ENCODE assay signal across 19 cellular contexts in the genomic region with DNA sequence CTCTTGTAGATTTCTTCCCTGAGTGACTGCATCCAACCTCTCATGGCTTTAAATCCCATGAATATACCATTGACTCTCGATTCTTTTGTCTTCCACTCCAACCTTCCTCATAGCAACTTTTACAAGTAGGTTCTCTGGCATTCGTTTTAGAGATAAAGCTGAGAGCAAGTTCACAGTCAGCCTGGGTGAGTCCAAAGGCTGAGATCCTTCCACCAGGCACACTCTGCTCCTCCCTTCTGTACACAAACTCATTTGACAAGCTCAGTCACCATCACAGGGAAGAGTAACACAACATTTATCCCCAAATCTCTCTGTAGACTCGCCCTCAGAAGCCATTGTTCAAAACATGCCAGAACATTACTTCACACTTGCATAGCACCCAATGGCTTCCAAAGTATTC. TPM values are rescaled to one million over a fixed set of nuclear protein-coding genes. Genes with fewer than 3 reads are reported as not detected.
DNase-seq lines count a peak whose midpoint lies in the region; ATAC-seq and TF ChIP-seq lines count a peak whose summit lies in the region.
"Had no signal": no experiment of that assay in that cellular context is flagged by ENCODE, and none has a peak within 500 bp of the region (broad histone marks: within the 10 kb centered on the region; RNA-seq: fewer than 3 reads in every experiment).

No MANE protein-coding gene starts in this region.

- TF ChIP-seq EP300 in transverse colon (IDR thresholded peaks at IDR 0.05; ENCODE audit: low read depth) = no peak

- TF ChIP-seq POLR2A in transverse colon (IDR thresholded peaks at IDR 0.05) = no peak

- no peak overlapping the region for H3K56ac ChIP-seq in H9 (ENCODE audit: insufficient read length, low read depth, low read length)

- no peak overlapping the region for H3K23ac ChIP-seq in H9 (ENCODE audit: insufficient read length, low read depth, low read length)

- no peak overlapping the region for H3K18ac ChIP-seq in H9 (ENCODE audit: insufficient read length, low read depth, low read length)

- ATAC-seq in mucosa of descending colon (peak; percentile 66), GM21576 (IDR thresholded peaks at IDR 0.05; ENCODE audit: unreplicated experiment) (no peak)

- H3K9ac ChIP-seq in H9 (ENCODE audit: extremely low read depth, insufficient read length, low read length) (no peak overlapping the region), endodermal cell (ENCODE audit: extremely low read depth, low read length, poor library complexity, severe bottlenecking) (no peak overlapping the region)
- H3K9ac ChIP-seq: KMS-11 had no signal

- no peaks in the 10 kb centered on the region for H3K79me1 ChIP-seq in H9 (ENCODE audit: insufficient read depth, low read depth, low read length, poor library complexity, severe bottlenecking)

- no peaks in the 10 kb centered on the region for H3K4me1 ChIP-seq in H9 (ENCODE audit: insufficient read depth, low read length)
- H3K4me1 ChIP-seq in endodermal cell (ENCODE audit: control insufficient read depth, insufficient read depth, low read length) = no peaks in the 10 kb centered on the region
- peaks cover 5% of the 10 kb centered on the region for H3K4me1 ChIP-seq in hepatocyte (ENCODE audit: insufficient read depth)
- no peaks in the 10 kb centered on the region for H3K4me1 ChIP-seq in mucosa of descending colon (ENCODE audit: low read depth)
- peaks cover 0 to 6% (median 0%) of the 10 kb centered on the region in 4 donors for H3K4me1 ChIP-seq in transverse colon
- H3K4me1 ChIP-seq: SJSA1 had no signal

- no peak overlapping the region for H4K5ac ChIP-seq in H9 (ENCODE audit: insufficient read length, low read depth, low read length)

- no peak overlapping the region for H2BK12ac ChIP-seq in H9 (ENCODE audit: insufficient read length, low read depth, low read length)

- no peak overlapping the region for H4K8ac ChIP-seq in H9 (replicated peaks; ENCODE audit: insufficient read length, low read depth, low read length)

- no peak overlapping the region for H3K4ac ChIP-seq in H9 (ENCODE audit: low read depth, low read length)

- H3K9me2 ChIP-seq in hepatocyte (replicated peaks; ENCODE audit: insufficient read depth) = no peaks in the 10 kb centered on the region

- no peak overlapping the region for H3T11ph ChIP-seq in H9 (ENCODE audit: low read length)

- H3K27me3 ChIP-seq in H9 (ENCODE audit: insufficient read depth, low read length) (no peaks in the 10 kb centered on the region), endodermal cell (ENCODE audit: control insufficient read depth, insufficient read depth, low read length, poor library complexity, severe bottlenecking) (no peaks in the 10 kb centered on the region), hepatocyte (peaks cover 3% of the 10 kb centered on the region), transverse colon (no peaks in the 10 kb centered on the region)

- no peak overlapping the region for H3K4me2 ChIP-seq in H9 (ENCODE audit: insufficient read depth, insufficient read length, low read length)
- H3K4me2 ChIP-seq in hepatocyte = peak overlapping the region; percentile 36
- H3K4me2 ChIP-seq: KMS-11 had no signal

- no CpG with 5 or more reads among the region's 3 CpGs for WGBS in H9 (ENCODE audit: extremely low coverage, insufficient read length, low lambda C conversion rate)
- 66 to 82% methylated on average over 3 of the region's 3 CpGs for WGBS in endodermal cell (ENCODE audit: insufficient coverage in 1 of 2, insufficient read length in 1 of 2), 2 experiments
- WGBS in hepatocyte (ENCODE audit: low lambda C conversion rate, missing lambda C conversion rate) = 48% methylated on average over 3 of the region's 3 CpGs
- 31 to 41% methylated on average over 3 of the region's 3 CpGs for WGBS in transverse colon (ENCODE audit: low coverage in 1 of 2), 2 donors

- H2BK5ac ChIP-seq in H9 (ENCODE audit: insufficient read length, low read length) = no peak overlapping the region

- no peaks in the 10 kb centered on the region for H3K23me2 ChIP-seq in H9 (ENCODE audit: insufficient read length, low read depth, low read length, poor library complexity, severe bottlenecking)

- H2BK120ac ChIP-seq in H9 (ENCODE audit: low read depth, low read length, poor library complexity, severe bottlenecking) = no peak overlapping the region

- H4K20me1 ChIP-seq in H9 (ENCODE audit: control insufficient read depth, insufficient read depth, insufficient read length) (no peaks in the 10 kb centered on the region), hepatocyte (ENCODE audit: insufficient read depth, poor library complexity, severe bottlenecking) (peaks cover 6% of the 10 kb centered on the region)

- H3K27ac Mint-ChIP-seq in H9 (peak overlapping the region; percentile 1 to 52 (median 25); a peak in 2 of 7 replicates), endodermal cell (peak overlapping the region; percentile 11)

- no peak for DNase-seq in H9
- no peak for DNase-seq in endodermal cell
- DNase-seq in hepatocyte (ENCODE audit: low spot score) = peak; percentile 40
- DNase-seq in mucosa of descending colon = no peak
- DNase-seq in H4 (ENCODE audit: low spot score) = no peak
- no peak for DNase-seq in transverse colon
- DNase-seq in DMS53 treated with DMSO at 0.1 percent for 48 hours (lab: John Stamatoyannopoulos, UW; ENCODE audit: unreplicated experiment) = no peak
- DNase-seq: IMR-90, MM.1S, NCI-H2029, NCI-H2227 treated with DMSO at 0.1 percent for 48 hours, NCI-H526 treated with DMSO at 0.1 percent for 48 hours, Right ventricle myocardium superior, RPMI8226 had no signal

- peaks cover 10 to 35% (median 17%) of the 10 kb centered on the region in 3 experiments; a peak in 6 of 7 replicates for H3K36me3 Mint-ChIP-seq in H9 (ENCODE audit: insufficient read depth in 1 of 3, low read depth in 3 of 3)
- H3K36me3 Mint-ChIP-seq in endodermal cell (ENCODE audit: low read depth) = peaks cover 3% of the 10 kb centered on the region

- H3K4me1 Mint-ChIP-seq in H9 = peaks cover 21 to 33% of the 10 kb centered on the region in 2 experiments
- peaks cover 10% of the 10 kb centered on the region for H3K4me1 Mint-ChIP-seq in endodermal cell

- H2AK5ac ChIP-seq in H9 (ENCODE audit: insufficient read length, low read length) = no peak overlapping the region

- H3K4me3 ChIP-seq in endodermal cell (ENCODE audit: low read length) = no peak overlapping the region
- no peak overlapping the region for H3K4me3 ChIP-seq in hepatocyte
- no peak overlapping the region for H3K4me3 ChIP-seq in mucosa of descending colon
- H3K4me3 ChIP-seq in transverse colon = no peak overlapping the region
- H3K4me3 ChIP-seq: SJSA1 had no signal

- H3K36me3 ChIP-seq in endodermal cell (ENCODE audit: control insufficient read depth, insufficient read depth, low read length) (no peaks in the 10 kb centered on the region), hepatocyte (replicated peaks; ENCODE audit: insufficient read depth, low read depth) (no peaks in the 10 kb centered on the region), mucosa of descending colon (ENCODE audit: low read depth) (no peaks in the 10 kb centered on the region), transverse colon (no peaks in the 10 kb centered on the region)
- H3K36me3 ChIP-seq: SJSA1 had no signal

- H3K9me3 ChIP-seq in H9 (ENCODE audit: control insufficient read depth, low read depth, low read length) (no peaks in the 10 kb centered on the region), endodermal cell (ENCODE audit: control insufficient read depth, low read length) (no peaks in the 10 kb centered on the region), hepatocyte (ENCODE audit: low read depth) (no peaks in the 10 kb centered on the region), mucosa of descending colon (no peaks in the 10 kb centered on the region), transverse colon (no peaks in the 10 kb centered on the region)
- H3K9me3 ChIP-seq: SJSA1 had no signal

- no peak overlapping the region for H4K91ac ChIP-seq in H9 (ENCODE audit: insufficient read length, low read depth, low read length)

- H3K4me3 Mint-ChIP-seq in H9 (no peak overlapping the region), endodermal cell (no peak overlapping the region)

- no peak overlapping the region for H2AFZ ChIP-seq in H9 (ENCODE audit: low read length)
- H2AFZ ChIP-seq in hepatocyte = no peak overlapping the region

- H3K79me2 ChIP-seq in H9 (ENCODE audit: insufficient read depth, low read length) (peaks cover 8% of the 10 kb centered on the region; the same call in 1 of the 2 replicates), hepatocyte (peaks cover 34% of the 10 kb centered on the region)

- TF ChIP-seq CTCF in H9 (conservative IDR thresholded peaks at IDR 0.05) (no peak), endodermal cell (conservative IDR thresholded peaks at IDR 0.05) (no peak), hepatocyte (IDR thresholded peaks at IDR 0.05; ENCODE audit: poor library complexity) (no peak), mucosa of descending colon (IDR thresholded peaks at IDR 0.05) (no peak), transverse colon (IDR thresholded peaks at IDR 0.05) (no peak)

- intact Hi-C loops in mucosa of descending colon (cut with DNase I, micrococcal nuclease) (no loop called here), transverse colon (cut with DNase I; ENCODE audit: low total_unique reads) (no loop called here)

- no peak overlapping the region for H2BK20ac ChIP-seq in H9 (ENCODE audit: low read depth, low read length, poor library complexity, severe bottlenecking)

- H3K14ac ChIP-seq in H9 (ENCODE audit: insufficient read depth, low read length) = no peak overlapping the region

- H2BK15ac ChIP-seq in H9 (ENCODE audit: low read depth, low read length) = no peak overlapping the region

- H3K27ac ChIP-seq in H9 (ENCODE audit: insufficient read length, low read depth, low read length) (no peak overlapping the region), endodermal cell (ENCODE audit: low read depth, low read length) (no peak overlapping the region), hepatocyte (peak overlapping the region; percentile 74), transverse colon (no peak overlapping the region)
- H3K27ac ChIP-seq: KMS-11, SJSA1 had no signal

- in situ Hi-C loops in transverse colon (cut with MboI; ENCODE audit: low pct_ligation_motif_present in 1 of 4, low pct_unique_long_range_greater_than_20kb in 1 of 4, low sequenced_read_pairs in 3 of 4) = no loop called here

- no peaks in the 10 kb centered on the region for H3K27me3 Mint-ChIP-seq in H9 (ENCODE audit: low read depth)
- no peaks in the 10 kb centered on the region for H3K27me3 Mint-ChIP-seq in endodermal cell (ENCODE audit: insufficient read depth)

- H3K9me3 Mint-ChIP-seq in H9 (no peaks in the 10 kb centered on the region), endodermal cell (no peaks in the 10 kb centered on the region)

RNA-seq across cellular contexts. Expression of gene CTTNBP2, which starts 10.9 kb away (rescaled TPM):
- total RNA-seq in H9 (2021) = 15.7 and 17.6 TPM in 2 replicates
- 1 to 10 TPM; 5.2 to 6.5 TPM for total RNA-seq in endodermal cell
- polyA plus RNA-seq in endodermal cell (2013, experiment 1 of 2) = 6.4 TPM
- 6.5 TPM for polyA plus RNA-seq in endodermal cell (2013, experiment 2 of 2)
- total RNA-seq in hepatocyte = 10.9 and 14.5 TPM in 2 replicates
- 7.9 and 9.1 TPM in 2 replicates for polyA plus RNA-seq in hepatocyte
- 1 to 10 TPM; 3.9 to 8.3 (median 7.2) TPM for total RNA-seq in mucosa of descending colon
- total RNA-seq in H4 (2014; rRNA removed; shearing (Covaris generic)) = 2.4 and 4.8 TPM in 2 replicates
- total RNA-seq in transverse colon = 1 to 10 TPM; 2.6 to 6.2 (median 4.3) TPM
- total RNA-seq: A172, G401, SJSA1 had no signal
